ENCODE assay signal across 8 cellular contexts in genomic region chr1:25336922-25337354, GRCh38. TPM values are rescaled to one million over a fixed set of nuclear protein-coding genes. Genes with fewer than 3 reads are reported as not detected.
DNase-seq lines count a peak whose midpoint lies in the region; ATAC-seq, FAIRE-seq and TF ChIP-seq lines count a peak whose summit lies in the region.
"Not testable (repeated sequence)": the region's sequence is repeated elsewhere in the genome, so short reads cannot be mapped to it uniquely, and the experiment has no call there.

No MANE protein-coding gene starts in this region.

- WGBS in H1 (ENCODE audit: extremely low coverage in 1 of 2, insufficient coverage in 1 of 2, insufficient read length in 1 of 2, insufficient replicate concordance in 2 of 2, low coverage in 1 of 2, low lambda C conversion rate in 2 of 2, missing lambda C conversion rate in 1 of 2), 2 experiments: 2% methylated on average over 11 of the region's 29 CpGs; no CpG with 5 or more reads in 1 of the 2 experiments

- not testable (repeated sequence) for H3K9me3 ChIP-seq in OCI-LY3 (ENCODE audit: insufficient read depth, low read length); H1 (ENCODE audit: insufficient read depth in 2 of 2, low read depth in 1 of 2, low read length in 1 of 2)

- not testable (repeated sequence) for H4K8ac ChIP-seq in H1 (ENCODE audit: extremely low read depth, insufficient read depth, low read length)

- CTCF ChIA-PET in H1 (lab: Charles Lee; ENCODE audit: partially characterized antibody): interaction anchor here (0.7 kb wide), 1 partner anchor 125 kb away, joined by 3 read pairs; no protein-coding TSS in a partner anchor

- not testable (repeated sequence) for H2BK15ac ChIP-seq in H1 (ENCODE audit: low read length)

- H3K27me3 ChIP-seq in OCI-LY3 (ENCODE audit: low read depth, low read length); H1 (replicated peaks in 1 of 4; ENCODE audit: control insufficient read depth in 3 of 4, extremely low read depth in 1 of 4, insufficient read depth in 3 of 4, low read length in 3 of 4): not testable (repeated sequence)

- peak; percentile 52 to 65 for DNase-seq in activated T-cell treated with anti-CD3 and anti-CD28 coated beads, Interleukin-2, amount 50 U/mL, for 48 hours
- DNase-seq in H1 (ENCODE audit: low read depth in 1 of 2, low spot score in 2 of 2); sciatic nerve (ENCODE audit: low spot score): not testable (repeated sequence)
- peak; percentile 54 for DNase-seq in left lobe of liver (ENCODE audit: low spot score)

- intact Hi-C loops in sciatic nerve (cut with DNase I): not testable (repeated sequence)

- H3K4me3 ChIP-seq in OCI-LY3 (ENCODE audit: low read length): peak overlapping the region; percentile 80
- H3K4me3 ChIP-seq in H1 (ENCODE audit: extremely low read depth in 1 of 4, insufficient read depth in 2 of 4, low read depth in 3 of 4, low read length in 4 of 4): peak overlapping the region; percentile 62 to 89 (median 74)

- not testable (repeated sequence) for H3K79me1 ChIP-seq in H1 (ENCODE audit: low read depth, low read length)

- ATAC-seq in GM18907 (IDR thresholded peaks at IDR 0.05; ENCODE audit: unreplicated experiment) (peak; percentile 27), HG03378 (IDR thresholded peaks at IDR 0.05; ENCODE audit: unreplicated experiment) (peak; percentile 29), left lobe of liver (peak; percentile 68), sciatic nerve (peak; percentile 77)

- TF ChIP-seq CTCF in 22Rv1 (IDR thresholded peaks at IDR 0.05): peak; percentile 24; the same call in 1 of the 2 replicates
- TF ChIP-seq CTCF in OCI-LY3 (IDR thresholded peaks at IDR 0.05; ENCODE audit: low read depth, low read length); H1 (IDR thresholded peaks at IDR 0.05; ENCODE audit: control extremely low read depth in 1 of 3, insufficient read depth in 1 of 3, low read depth in 1 of 3, low read length in 3 of 3): not testable (repeated sequence)

- H4K20me1 ChIP-seq in OCI-LY3 (ENCODE audit: insufficient read depth, low read length); H1 (replicated peaks in 1 of 2; ENCODE audit: control insufficient read depth in 1 of 2, insufficient read depth in 2 of 2, low read length in 2 of 2): not testable (repeated sequence)

- H2BK120ac ChIP-seq in H1 (replicated peaks; ENCODE audit: low read depth, low read length): not testable (repeated sequence)

- H3K14ac ChIP-seq in H1 (ENCODE audit: insufficient read length): not testable (repeated sequence)

- TF ChIP-seq POLR2A in H1 (IDR thresholded peaks at IDR 0.05; ENCODE audit: control extremely low read depth in 1 of 2, low read depth in 2 of 2, low read length in 2 of 2): not testable (repeated sequence)

- TF ChIP-seq EP300 in H1 (IDR thresholded peaks at IDR 0.05; ENCODE audit: borderline replicate concordance in 1 of 2, low read depth in 2 of 2, low read length in 2 of 2): not testable (repeated sequence)

- not testable (repeated sequence) for H3K36me3 ChIP-seq in OCI-LY3 (replicated peaks; ENCODE audit: low read depth, low read length); H1 (ENCODE audit: control insufficient read depth in 2 of 4, insufficient read depth in 4 of 4, low read length in 3 of 4)

- peak overlapping the region; percentile 57 for H3K9ac ChIP-seq in OCI-LY3 (ENCODE audit: low read length)
- peak overlapping the region in 3 of 4 experiments; percentile 34 to 60 (median 38); a peak in 5 of 7 replicates for H3K9ac ChIP-seq in H1 (replicated peaks in 1 of 4; ENCODE audit: extremely low read depth in 1 of 4, low read depth in 3 of 4, low read length in 3 of 4)

- H3K79me2 ChIP-seq in OCI-LY3 (ENCODE audit: low read length) (peaks cover 43% of the 10 kb centered on the region), H1 (ENCODE audit: control insufficient read depth in 1 of 2, insufficient read depth in 2 of 2, low read length in 2 of 2) (peaks cover 0 to 44% of the 10 kb centered on the region in 2 experiments; a peak in 2 of 4 replicates)

- not testable (repeated sequence) for H4K91ac ChIP-seq in H1 (replicated peaks; ENCODE audit: insufficient read length, low read length)

- H3K56ac ChIP-seq in H1 (replicated peaks; ENCODE audit: insufficient read length, low read depth, low read length): not testable (repeated sequence)

- not testable (repeated sequence) for H2BK20ac ChIP-seq in H1 (ENCODE audit: low read length)

- H3K23ac ChIP-seq in H1 (ENCODE audit: insufficient read length): not testable (repeated sequence)

- not testable (repeated sequence) for H2BK5ac ChIP-seq in H1 (ENCODE audit: low read depth, low read length)

- TF ChIP-seq RAD21 in H1 (IDR thresholded peaks at IDR 0.05 in 1 of 2, conservative IDR thresholded peaks at IDR 0.05 in 1 of 2; ENCODE audit: low read depth in 2 of 2, low read length in 2 of 2): not testable (repeated sequence)

- H3K27ac ChIP-seq in 22Rv1; OCI-LY3 (ENCODE audit: low read length); H1 (ENCODE audit: low read depth, low read length): not testable (repeated sequence)

- peak; percentile 19 for FAIRE-seq in H1 (lab: Jason Lieb, UNC)

- not testable (repeated sequence) for H2AFZ ChIP-seq in OCI-LY3 (ENCODE audit: low read depth, low read length); H1 (ENCODE audit: low read length)

- H3K18ac ChIP-seq in H1 (ENCODE audit: extremely low read depth, low read length): not testable (repeated sequence)

- not testable (repeated sequence) for H3K23me2 ChIP-seq in H1 (ENCODE audit: low read depth, low read length)

- not testable (repeated sequence) for H3K4me1 ChIP-seq in OCI-LY3 (ENCODE audit: low read length); H1 (replicated peaks in 1 of 4; ENCODE audit: control insufficient read depth in 3 of 4, insufficient read depth in 4 of 4, low read length in 3 of 4)

- not testable (repeated sequence) for H2BK12ac ChIP-seq in H1 (ENCODE audit: low read depth, low read length)

- not testable (repeated sequence) for H4K5ac ChIP-seq in H1 (ENCODE audit: insufficient read length, low read depth, low read length)

- not testable (repeated sequence) for H2AK5ac ChIP-seq in H1 (ENCODE audit: low read depth, low read length)

- H3K4me2 ChIP-seq in OCI-LY3 (ENCODE audit: low read length) (peak overlapping the region; percentile 64), H1 (ENCODE audit: insufficient read depth in 1 of 2, low read depth in 2 of 2, low read length in 2 of 2) (peak overlapping the region; percentile 71 to 74)

- POLR2A ChIA-PET in H1 (lab: Charles Lee; ENCODE audit: partially characterized antibody): not testable (repeated sequence)

- H3K4ac ChIP-seq in H1 (replicated peaks; ENCODE audit: insufficient read length, low read depth, low read length): not testable (repeated sequence)

RNA-seq across cellular contexts. Expression of gene TMEM50A, which starts 1.2 kb away (rescaled TPM):
- total RNA-seq in H1 (2021; fragmentation: NEBNext Ultra II Directional; extraction: Animal tissue kit (Norgen Biotek cat#: 25700)): 92.3 and 98.6 TPM in 2 replicates
- polyA plus RNA-seq in H1 (2011; rRNA removed): 67.4 and 111 TPM in 2 replicates
- polyA plus RNA-seq in H1 (2011; cell fraction: cytosol; rRNA removed): 93.0 TPM
- 11.8 TPM for polyA plus RNA-seq in H1 (2011; cell fraction: nucleus; rRNA removed)
- polyA plus RNA-seq in H1 (2012, experiment 1 of 2): 73.5 to 100 TPM (median 80.5 TPM) in 4 replicates
- 29.5 TPM for polyA plus RNA-seq in H1 (2012, experiment 2 of 2)
- polyA plus RNA-seq in H1 (2013, experiment 1 of 2): 117 TPM
- 121 TPM for polyA plus RNA-seq in H1 (2013, experiment 2 of 2)
- polyA minus RNA-seq in H1 (2011; rRNA and poly(A)+ RNA removed): 24.4 and 27.0 TPM in 2 replicates
- 29.7 TPM for polyA minus RNA-seq in H1 (2011; cell fraction: cytosol; rRNA and poly(A)+ RNA removed)
- 16.1 TPM for polyA minus RNA-seq in H1 (2011; cell fraction: nucleus; rRNA and poly(A)+ RNA removed)
- 26.5 TPM for total RNA-seq in left lobe of liver
- 102 TPM for total RNA-seq in sciatic nerve

Comparison
In these comparisons a context has a peak if more than half of its experiments do, and no peak if none do; other contexts are left out.
1. ATAC-seq: peak in every context shown above with its lines; median percentile 77 in sciatic nerve; 68 in left lobe of liver; 29 in HG03378; 27 in GM18907.